Comparison of ENCODE assay signal across 1 cellular context in genomic region chr13:79003989-79004550, GRCh38.
TF ChIP-seq lines count a peak whose summit lies in the region.

No MANE protein-coding gene starts in this region.

TF ChIP-seq in GM12878, 131 proteins besides CTCF, POLR2A, EP300 and RAD21 (continued from another document and continues in another):
- TF ChIP-seq, protein P1, sequence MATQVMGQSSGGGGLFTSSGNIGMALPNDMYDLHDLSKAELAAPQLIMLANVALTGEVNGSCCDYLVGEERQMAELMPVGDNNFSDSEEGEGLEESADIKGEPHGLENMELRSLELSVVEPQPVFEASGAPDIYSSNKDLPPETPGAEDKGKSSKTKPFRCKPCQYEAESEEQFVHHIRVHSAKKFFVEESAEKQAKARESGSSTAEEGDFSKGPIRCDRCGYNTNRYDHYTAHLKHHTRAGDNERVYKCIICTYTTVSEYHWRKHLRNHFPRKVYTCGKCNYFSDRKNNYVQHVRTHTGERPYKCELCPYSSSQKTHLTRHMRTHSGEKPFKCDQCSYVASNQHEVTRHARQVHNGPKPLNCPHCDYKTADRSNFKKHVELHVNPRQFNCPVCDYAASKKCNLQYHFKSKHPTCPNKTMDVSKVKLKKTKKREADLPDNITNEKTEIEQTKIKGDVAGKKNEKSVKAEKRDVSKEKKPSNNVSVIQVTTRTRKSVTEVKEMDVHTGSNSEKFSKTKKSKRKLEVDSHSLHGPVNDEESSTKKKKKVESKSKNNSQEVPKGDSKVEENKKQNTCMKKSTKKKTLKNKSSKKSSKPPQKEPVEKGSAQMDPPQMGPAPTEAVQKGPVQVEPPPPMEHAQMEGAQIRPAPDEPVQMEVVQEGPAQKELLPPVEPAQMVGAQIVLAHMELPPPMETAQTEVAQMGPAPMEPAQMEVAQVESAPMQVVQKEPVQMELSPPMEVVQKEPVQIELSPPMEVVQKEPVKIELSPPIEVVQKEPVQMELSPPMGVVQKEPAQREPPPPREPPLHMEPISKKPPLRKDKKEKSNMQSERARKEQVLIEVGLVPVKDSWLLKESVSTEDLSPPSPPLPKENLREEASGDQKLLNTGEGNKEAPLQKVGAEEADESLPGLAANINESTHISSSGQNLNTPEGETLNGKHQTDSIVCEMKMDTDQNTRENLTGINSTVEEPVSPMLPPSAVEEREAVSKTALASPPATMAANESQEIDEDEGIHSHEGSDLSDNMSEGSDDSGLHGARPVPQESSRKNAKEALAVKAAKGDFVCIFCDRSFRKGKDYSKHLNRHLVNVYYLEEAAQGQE (IDR thresholded peaks at IDR 0.05; ENCODE audit: low read depth, low read length) = no peak
- TF ChIP-seq SIX5 (IDR thresholded peaks at IDR 0.05; ENCODE audit: low read depth, low read length, severe bottlenecking) (no peak), CEBPB (IDR thresholded peaks at IDR 0.05; ENCODE audit: borderline replicate concordance in 1 of 2, low read depth in 2 of 2, low read length in 2 of 2) (peak in 1 of 2 experiments; percentile 91; a peak in 1 of 4 replicates), CREB1 (IDR thresholded peaks at IDR 0.05; ENCODE audit: low read depth) (peak; percentile 56; the same call in 1 of the 2 replicates), IRF4 (IDR thresholded peaks at IDR 0.05; ENCODE audit: low read depth, low read length) (peak; percentile 57; the same call in 1 of the 2 replicates), ZBED1 (IDR thresholded peaks at IDR 0.05; ENCODE audit: borderline replicate concordance) (peak; percentile 71; the same call in 1 of the 2 replicates), HCFC1 (IDR thresholded peaks at IDR 0.05; ENCODE audit: low read length) (no peak), SPI1 (IDR thresholded peaks at IDR 0.05; ENCODE audit: borderline replicate concordance, insufficient read depth, low read depth, low read length) (no peak), SREBF2 (IDR thresholded peaks at IDR 0.05; ENCODE audit: low read length) (no peak), EGR1 (IDR thresholded peaks at IDR 0.05; ENCODE audit: borderline replicate concordance in 1 of 2, low read depth in 2 of 2, low read length in 2 of 2) (no peak), CREM (IDR thresholded peaks at IDR 0.05; ENCODE audit: low read depth) (peak; percentile 85), MYB (IDR thresholded peaks at IDR 0.05; ENCODE audit: borderline replicate concordance, low read depth, low read length) (no peak), HDAC6 (IDR thresholded peaks at IDR 0.05; ENCODE audit: unreplicated experiment) (no peak), MXI1 (IDR thresholded peaks at IDR 0.05; ENCODE audit: low read depth, low read length) (no peak), BMI1 (IDR thresholded peaks at IDR 0.05; ENCODE audit: borderline replicate concordance) (peak; percentile 62; the same call in 1 of the 2 replicates), IRF5 (IDR thresholded peaks at IDR 0.05; ENCODE audit: borderline replicate concordance) (no peak), CBX3 (IDR thresholded peaks at IDR 0.05; ENCODE audit: borderline replicate concordance, low read depth) (no peak), NFIC (IDR thresholded peaks at IDR 0.05; ENCODE audit: low read depth, low read length) (peak; percentile 99), BACH1 (IDR thresholded peaks at IDR 0.05; ENCODE audit: borderline replicate concordance) (no peak), RCOR1 (conservative IDR thresholded peaks at IDR 0.05; ENCODE audit: low read depth, low read length) (no peak), IKZF2 (IDR thresholded peaks at IDR 0.05) (peak; percentile 72), ZNF207 (IDR thresholded peaks at IDR 0.05; ENCODE audit: borderline replicate concordance) (no peak), MAX (IDR thresholded peaks at IDR 0.05; ENCODE audit: low read depth, low read length) (no peak), ZBTB40 (IDR thresholded peaks at IDR 0.05; ENCODE audit: borderline replicate concordance) (no peak), PAX8 (IDR thresholded peaks at IDR 0.05) (no peak), SUPT20H (IDR thresholded peaks at IDR 0.05; ENCODE audit: borderline replicate concordance, control insufficient read depth, low read depth, low read length) (no peak), SMAD5 (IDR thresholded peaks at IDR 0.05; ENCODE audit: low read depth) (no peak), MTA3 (IDR thresholded peaks at IDR 0.05; ENCODE audit: borderline replicate concordance, low read length) (peak; percentile 92), SMC3 (IDR thresholded peaks at IDR 0.05; ENCODE audit: borderline replicate concordance, low read length) (no peak), FOXM1 (IDR thresholded peaks at IDR 0.05; ENCODE audit: low read depth, low read length) (peak; percentile 99), DPF2 (IDR thresholded peaks at IDR 0.05) (peak; percentile 80), ZNF217 (IDR thresholded peaks at IDR 0.05) (no peak), ASH2L (IDR thresholded peaks at IDR 0.05; ENCODE audit: borderline replicate concordance, low read depth) (no peak)
- TF ChIP-seq, protein P2, sequence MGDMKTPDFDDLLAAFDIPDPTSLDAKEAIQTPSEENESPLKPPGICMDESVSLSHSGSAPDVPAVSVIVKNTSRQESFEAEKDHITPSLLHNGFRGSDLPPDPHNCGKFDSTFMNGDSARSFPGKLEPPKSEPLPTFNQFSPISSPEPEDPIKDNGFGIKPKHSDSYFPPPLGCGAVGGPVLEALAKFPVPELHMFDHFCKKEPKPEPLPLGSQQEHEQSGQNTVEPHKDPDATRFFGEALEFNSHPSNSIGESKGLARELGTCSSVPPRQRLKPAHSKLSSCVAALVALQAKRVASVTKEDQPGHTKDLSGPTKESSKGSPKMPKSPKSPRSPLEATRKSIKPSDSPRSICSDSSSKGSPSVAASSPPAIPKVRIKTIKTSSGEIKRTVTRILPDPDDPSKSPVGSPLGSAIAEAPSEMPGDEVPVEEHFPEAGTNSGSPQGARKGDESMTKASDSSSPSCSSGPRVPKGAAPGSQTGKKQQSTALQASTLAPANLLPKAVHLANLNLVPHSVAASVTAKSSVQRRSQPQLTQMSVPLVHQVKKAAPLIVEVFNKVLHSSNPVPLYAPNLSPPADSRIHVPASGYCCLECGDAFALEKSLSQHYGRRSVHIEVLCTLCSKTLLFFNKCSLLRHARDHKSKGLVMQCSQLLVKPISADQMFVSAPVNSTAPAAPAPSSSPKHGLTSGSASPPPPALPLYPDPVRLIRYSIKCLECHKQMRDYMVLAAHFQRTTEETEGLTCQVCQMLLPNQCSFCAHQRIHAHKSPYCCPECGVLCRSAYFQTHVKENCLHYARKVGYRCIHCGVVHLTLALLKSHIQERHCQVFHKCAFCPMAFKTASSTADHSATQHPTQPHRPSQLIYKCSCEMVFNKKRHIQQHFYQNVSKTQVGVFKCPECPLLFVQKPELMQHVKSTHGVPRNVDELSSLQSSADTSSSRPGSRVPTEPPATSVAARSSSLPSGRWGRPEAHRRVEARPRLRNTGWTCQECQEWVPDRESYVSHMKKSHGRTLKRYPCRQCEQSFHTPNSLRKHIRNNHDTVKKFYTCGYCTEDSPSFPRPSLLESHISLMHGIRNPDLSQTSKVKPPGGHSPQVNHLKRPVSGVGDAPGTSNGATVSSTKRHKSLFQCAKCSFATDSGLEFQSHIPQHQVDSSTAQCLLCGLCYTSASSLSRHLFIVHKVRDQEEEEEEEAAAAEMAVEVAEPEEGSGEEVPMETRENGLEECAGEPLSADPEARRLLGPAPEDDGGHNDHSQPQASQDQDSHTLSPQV (IDR thresholded peaks at IDR 0.05) = no peak
- TF ChIP-seq, protein P3, sequence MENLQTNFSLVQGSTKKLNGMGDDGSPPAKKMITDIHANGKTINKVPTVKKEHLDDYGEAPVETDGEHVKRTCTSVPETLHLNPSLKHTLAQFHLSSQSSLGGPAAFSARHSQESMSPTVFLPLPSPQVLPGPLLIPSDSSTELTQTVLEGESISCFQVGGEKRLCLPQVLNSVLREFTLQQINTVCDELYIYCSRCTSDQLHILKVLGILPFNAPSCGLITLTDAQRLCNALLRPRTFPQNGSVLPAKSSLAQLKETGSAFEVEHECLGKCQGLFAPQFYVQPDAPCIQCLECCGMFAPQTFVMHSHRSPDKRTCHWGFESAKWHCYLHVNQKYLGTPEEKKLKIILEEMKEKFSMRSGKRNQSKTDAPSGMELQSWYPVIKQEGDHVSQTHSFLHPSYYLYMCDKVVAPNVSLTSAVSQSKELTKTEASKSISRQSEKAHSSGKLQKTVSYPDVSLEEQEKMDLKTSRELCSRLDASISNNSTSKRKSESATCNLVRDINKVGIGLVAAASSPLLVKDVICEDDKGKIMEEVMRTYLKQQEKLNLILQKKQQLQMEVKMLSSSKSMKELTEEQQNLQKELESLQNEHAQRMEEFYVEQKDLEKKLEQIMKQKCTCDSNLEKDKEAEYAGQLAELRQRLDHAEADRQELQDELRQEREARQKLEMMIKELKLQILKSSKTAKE (IDR thresholded peaks at IDR 0.05; ENCODE audit: low read depth, poor library complexity, severe bottlenecking) = peak; percentile 45
- TF ChIP-seq, protein P4, sequence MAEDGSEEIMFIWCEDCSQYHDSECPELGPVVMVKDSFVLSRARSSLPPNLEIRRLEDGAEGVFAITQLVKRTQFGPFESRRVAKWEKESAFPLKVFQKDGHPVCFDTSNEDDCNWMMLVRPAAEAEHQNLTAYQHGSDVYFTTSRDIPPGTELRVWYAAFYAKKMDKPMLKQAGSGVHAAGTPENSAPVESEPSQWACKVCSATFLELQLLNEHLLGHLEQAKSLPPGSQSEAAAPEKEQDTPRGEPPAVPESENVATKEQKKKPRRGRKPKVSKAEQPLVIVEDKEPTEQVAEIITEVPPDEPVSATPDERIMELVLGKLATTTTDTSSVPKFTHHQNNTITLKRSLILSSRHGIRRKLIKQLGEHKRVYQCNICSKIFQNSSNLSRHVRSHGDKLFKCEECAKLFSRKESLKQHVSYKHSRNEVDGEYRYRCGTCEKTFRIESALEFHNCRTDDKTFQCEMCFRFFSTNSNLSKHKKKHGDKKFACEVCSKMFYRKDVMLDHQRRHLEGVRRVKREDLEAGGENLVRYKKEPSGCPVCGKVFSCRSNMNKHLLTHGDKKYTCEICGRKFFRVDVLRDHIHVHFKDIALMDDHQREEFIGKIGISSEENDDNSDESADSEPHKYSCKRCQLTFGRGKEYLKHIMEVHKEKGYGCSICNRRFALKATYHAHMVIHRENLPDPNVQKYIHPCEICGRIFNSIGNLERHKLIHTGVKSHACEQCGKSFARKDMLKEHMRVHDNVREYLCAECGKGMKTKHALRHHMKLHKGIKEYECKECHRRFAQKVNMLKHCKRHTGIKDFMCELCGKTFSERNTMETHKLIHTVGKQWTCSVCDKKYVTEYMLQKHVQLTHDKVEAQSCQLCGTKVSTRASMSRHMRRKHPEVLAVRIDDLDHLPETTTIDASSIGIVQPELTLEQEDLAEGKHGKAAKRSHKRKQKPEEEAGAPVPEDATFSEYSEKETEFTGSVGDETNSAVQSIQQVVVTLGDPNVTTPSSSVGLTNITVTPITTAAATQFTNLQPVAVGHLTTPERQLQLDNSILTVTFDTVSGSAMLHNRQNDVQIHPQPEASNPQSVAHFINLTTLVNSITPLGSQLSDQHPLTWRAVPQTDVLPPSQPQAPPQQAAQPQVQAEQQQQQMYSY (CRISPR knock-in tag; IDR thresholded peaks at IDR 0.05) = 0 out of 2 replicates have a peak, but pooled peaks have one; percentile 23
- TF ChIP-seq, protein P5, sequence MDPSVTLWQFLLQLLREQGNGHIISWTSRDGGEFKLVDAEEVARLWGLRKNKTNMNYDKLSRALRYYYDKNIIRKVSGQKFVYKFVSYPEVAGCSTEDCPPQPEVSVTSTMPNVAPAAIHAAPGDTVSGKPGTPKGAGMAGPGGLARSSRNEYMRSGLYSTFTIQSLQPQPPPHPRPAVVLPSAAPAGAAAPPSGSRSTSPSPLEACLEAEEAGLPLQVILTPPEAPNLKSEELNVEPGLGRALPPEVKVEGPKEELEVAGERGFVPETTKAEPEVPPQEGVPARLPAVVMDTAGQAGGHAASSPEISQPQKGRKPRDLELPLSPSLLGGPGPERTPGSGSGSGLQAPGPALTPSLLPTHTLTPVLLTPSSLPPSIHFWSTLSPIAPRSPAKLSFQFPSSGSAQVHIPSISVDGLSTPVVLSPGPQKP (IDR thresholded peaks at IDR 0.05; ENCODE audit: low read depth, low read length) = no peak
